22 cellular contexts compared by ENCODE assay signal in genomic region chr18:22318745-22319407, GRCh38.
DNase-seq lines count a peak whose midpoint lies in the region; ATAC-seq, FAIRE-seq and TF ChIP-seq lines count a peak whose summit lies in the region.
"Had no signal": no experiment of that assay in that cellular context is flagged by ENCODE, and none has a peak within 500 bp of the region (broad histone marks: within the 10 kb centered on the region; RNA-seq: fewer than 3 reads in every experiment).

No MANE protein-coding gene starts in this region.

- TF ChIP-seq CTCF in astrocyte (IDR thresholded peaks at IDR 0.05; ENCODE audit: insufficient read depth, low read depth, low read length) (no peak), left lung (IDR thresholded peaks at IDR 0.05) (no peak), upper lobe of right lung (IDR thresholded peaks at IDR 0.05) (no peak)

- no peaks in the 10 kb centered on the region for H3K9me3 Mint-ChIP-seq in astrocyte (ENCODE audit: unreplicated experiment)
- H3K9me3 Mint-ChIP-seq: activated T-helper 2 cell treated with anti-CD3 and anti-CD28 coated beads, Interferon-gamma antibody, Interleukin-2, Interleukin-4, amounts not matched to agents 10 μg/mL and 5 μg/mL and 100 μg/mL, durations not matched to agents 14 hours and 24 hours and 36 hours; effector memory CD8-positive, alpha-beta T cell; type B pancreatic cell had no signal

- no peak overlapping the region for H3K27ac Mint-ChIP-seq in astrocyte (ENCODE audit: unreplicated experiment)
- H3K27ac Mint-ChIP-seq: activated T-helper 2 cell treated with anti-CD3 and anti-CD28 coated beads, Interferon-gamma antibody, Interleukin-2, Interleukin-4, amounts not matched to agents 10 μg/mL and 5 μg/mL and 100 μg/mL, durations not matched to agents 14 hours and 24 hours and 36 hours; effector memory CD8-positive, alpha-beta T cell; IgD-negative memory B cell; T-helper 2 cell treated with Interferon-gamma antibody and Interleukin-4, amounts not matched to agents 5 μg/mL and 100 μg/mL, for 36 hours; type B pancreatic cell had no signal

- H3K4me3 Mint-ChIP-seq in astrocyte (ENCODE audit: unreplicated experiment): no peak overlapping the region
- H3K4me3 Mint-ChIP-seq: CD14-positive monocyte; effector memory CD8-positive, alpha-beta T cell; IgD-negative memory B cell; T-helper 2 cell treated with Interferon-gamma antibody and Interleukin-4, amounts not matched to agents 5 μg/mL and 100 μg/mL, for 36 hours; type B pancreatic cell had no signal

- peak; percentile 39 for DNase-seq in left cardiac atrium
- DNase-seq in Right ventricle myocardium inferior (ENCODE audit: missing footprints): no peak
- DNase-seq in astrocyte (ENCODE audit: low read depth): peak; percentile 32
- DNase-seq in left lung: no peak
- no peak for DNase-seq in upper lobe of right lung
- DNase-seq in GM12892 (ENCODE audit: insufficient read length): no peak
- DNase-seq in putamen (ENCODE audit: low spot score): no peak
- no peak for DNase-seq in globus pallidus (ENCODE audit: low spot score)
- DNase-seq: DMS153; effector memory CD8-positive, alpha-beta T cell; MM.1S; mucosa of descending colon; NCI-H2029 treated with DMSO at 0.1 percent for 48 hours; NCI-H446 treated with DMSO at 0.1 percent for 48 hours; retina; stimulated activated naive CD8-positive, alpha-beta T cell treated with anti-CD3 and anti-CD28 coated beads, Interleukin-15, Interleukin-2, amounts not matched to agents 100 U/mL and 50 U/mL, for 24 hours had no signal

- no peak overlapping the region for H3K9ac ChIP-seq in astrocyte (ENCODE audit: low read length)

- no peak overlapping the region for H3K4me2 ChIP-seq in astrocyte (ENCODE audit: low read length)

- no peak overlapping the region for H3K4me3 ChIP-seq in astrocyte (ENCODE audit: insufficient read depth, low read depth, low read length)
- no peak overlapping the region for H3K4me3 ChIP-seq in left lung
- H3K4me3 ChIP-seq in upper lobe of right lung: no peak overlapping the region
- H3K4me3 ChIP-seq: mucosa of descending colon, SJSA1 had no signal

- TF ChIP-seq POLR2A in GM12892 (IDR thresholded peaks at IDR 0.05; ENCODE audit: low read depth, low read length): no peak

- H3K79me2 ChIP-seq in astrocyte (ENCODE audit: insufficient read depth, low read length): no peaks in the 10 kb centered on the region

- H3K27me3 Mint-ChIP-seq in astrocyte (ENCODE audit: low read depth, unreplicated experiment): no peaks in the 10 kb centered on the region
- H3K27me3 Mint-ChIP-seq: type B pancreatic cell had no signal

- H3K27me3 ChIP-seq in astrocyte (ENCODE audit: insufficient read depth, low read length) (no peaks in the 10 kb centered on the region), left lung (no peaks in the 10 kb centered on the region), upper lobe of right lung (no peaks in the 10 kb centered on the region)
- H3K27me3 ChIP-seq: SJSA1 had no signal

- ATAC-seq in left cardiac atrium (peak; percentile 14 to 56), Right ventricle myocardium inferior (no peak), left lung (peak; percentile 52), upper lobe of right lung (peak; percentile 54)
- ATAC-seq: effector memory CD8-positive, alpha-beta T cell; mucosa of descending colon; stimulated activated naive CD8-positive, alpha-beta T cell treated with anti-CD3 and anti-CD28 coated beads, Interleukin-15, Interleukin-2, amounts not matched to agents 100 U/mL and 50 U/mL, for 24 hours had no signal

- FAIRE-seq in astrocyte (lab: Jason Lieb, UNC) (no peak), GM12892 (lab: Jason Lieb, UNC) (no peak)

- H3K4me1 ChIP-seq in astrocyte (ENCODE audit: insufficient read depth, low read length) (peaks cover 13% of the 10 kb centered on the region), left lung (peaks cover under 1% of the 10 kb centered on the region in 2 donors), upper lobe of right lung (peaks cover 5% of the 10 kb centered on the region)

- intact Hi-C loops in left cardiac atrium (cut with DNase I) (no loop called here), Right ventricle myocardium inferior (cut with DNase I) (no loop called here), left lung (cut with DNase I) (no loop called here), upper lobe of right lung (cut with DNase I) (no loop called here)

- H3K4me1 Mint-ChIP-seq in astrocyte (ENCODE audit: low read depth, unreplicated experiment): peaks cover 14% of the 10 kb centered on the region
- H3K4me1 Mint-ChIP-seq: IgD-negative memory B cell had no signal

- no peak overlapping the region for H3K27ac ChIP-seq in astrocyte (ENCODE audit: low read depth, low read length)
- H3K27ac ChIP-seq in left lung: peak overlapping the region in 1 of 2 donors; percentile 21
- H3K27ac ChIP-seq in upper lobe of right lung: no peak overlapping the region
- H3K27ac ChIP-seq: SJSA1 had no signal

- no peaks in the 10 kb centered on the region for H4K20me1 ChIP-seq in astrocyte (ENCODE audit: insufficient read depth, low read length)

- H3K9me3 ChIP-seq in astrocyte (ENCODE audit: insufficient read depth, low read depth, low read length) (no peaks in the 10 kb centered on the region), left lung (no peaks in the 10 kb centered on the region), upper lobe of right lung (no peaks in the 10 kb centered on the region)
- H3K9me3 ChIP-seq: mucosa of descending colon, SJSA1 had no signal

- no peak overlapping the region for H2AFZ ChIP-seq in astrocyte (ENCODE audit: low read depth, low read length)

- H3K36me3 Mint-ChIP-seq in astrocyte (ENCODE audit: low read depth, unreplicated experiment): no peaks in the 10 kb centered on the region
- H3K36me3 Mint-ChIP-seq: CD14-positive monocyte, IgD-negative memory B cell, type B pancreatic cell had no signal

- H3K36me3 ChIP-seq in astrocyte (ENCODE audit: insufficient read depth, low read length) (no peaks in the 10 kb centered on the region), left lung (no peaks in the 10 kb centered on the region), upper lobe of right lung (no peaks in the 10 kb centered on the region)
- H3K36me3 ChIP-seq: SJSA1 had no signal

Comparison
In these comparisons a context has a peak if more than half of its experiments do, and no peak if none do; other contexts are left out.
1. DNase-seq: peak in left cardiac atrium (single experiment) and astrocyte (single experiment); none in Right ventricle myocardium inferior (single experiment), left lung (0 of 2), upper lobe of right lung (single experiment), GM12892 (single experiment), putamen (single experiment) and globus pallidus (single experiment).